Comparison of ENCODE assay signal across 8 cellular contexts in the genomic region with DNA sequence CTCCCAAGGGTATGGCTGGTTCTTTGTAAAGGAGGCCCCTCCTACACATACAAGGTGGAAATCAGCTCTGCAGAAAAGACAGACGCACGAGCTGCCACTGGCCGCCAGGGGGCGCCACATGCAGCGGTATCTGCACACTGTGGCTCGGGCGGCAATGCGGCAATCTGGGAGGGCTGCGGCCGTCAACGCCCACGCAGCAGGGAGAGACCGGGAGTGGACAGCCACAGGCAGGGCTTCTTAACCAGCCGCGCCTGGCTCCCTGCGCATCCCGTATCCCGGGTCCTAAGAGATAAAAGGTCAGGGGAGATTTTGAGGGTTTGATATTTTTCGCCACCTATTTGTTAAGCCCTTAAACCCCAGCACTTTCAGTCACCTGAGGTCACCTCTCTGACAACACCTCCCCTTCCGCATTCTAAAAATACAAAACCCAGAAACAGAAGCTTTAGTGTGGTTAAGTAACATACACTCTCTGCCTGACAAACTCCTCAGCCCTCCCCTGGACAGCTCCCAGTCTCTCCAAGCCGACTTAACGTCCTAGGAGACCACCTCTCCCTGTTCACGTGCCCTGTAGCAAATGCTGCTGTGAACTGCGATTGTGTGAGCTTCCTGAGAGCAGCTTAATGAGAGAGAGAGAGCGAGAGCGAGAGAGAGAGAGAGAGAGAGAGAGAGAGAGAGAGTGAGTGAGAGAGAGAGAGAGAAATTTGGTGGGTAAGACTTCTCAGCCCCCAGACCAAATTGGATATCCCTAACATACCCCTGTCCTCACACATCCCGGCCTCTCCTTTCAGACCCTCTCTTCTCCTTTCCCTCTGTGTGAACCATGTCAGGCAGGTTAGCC. TPM values are rescaled to one million over a fixed set of nuclear protein-coding genes. Genes with fewer than 3 reads are reported as not detected.
A peak's percentile ranks its signal among the peaks of the same experiment; 100 is the strongest.
DNase-seq lines count a peak whose midpoint lies in the region; ATAC-seq and TF ChIP-seq lines count a peak whose summit lies in the region.

No MANE protein-coding gene starts in this region.

- H3K9me3 ChIP-seq in body of pancreas (no peaks in the 10 kb centered on the region), spleen (no peaks in the 10 kb centered on the region)

- no peaks in the 10 kb centered on the region for H3K36me3 ChIP-seq in body of pancreas (replicated peaks in 1 of 2; ENCODE audit: insufficient read depth in 1 of 2, low read depth in 2 of 2)
- H3K36me3 ChIP-seq in spleen, result no peaks in the 10 kb centered on the region

- peak; percentile 84 for ATAC-seq in GM18511 (IDR thresholded peaks at IDR 0.05; ENCODE audit: unreplicated experiment)
- peak; percentile 81 for ATAC-seq in HG03025 (IDR thresholded peaks at IDR 0.05; ENCODE audit: low FRiP score, unreplicated experiment)
- ATAC-seq in body of pancreas, result peak; percentile 84

- H3K27ac ChIP-seq in body of pancreas (peak overlapping the region in 3 of 4 donors; percentile 30 to 60 (median 51)), spleen (peak overlapping the region; percentile 71 to 91 (median 82))

- peak in 2 of 3 donors; percentile 29 to 50 for TF ChIP-seq POLR2A in body of pancreas (IDR thresholded peaks at IDR 0.05)
- peak in 1 of 3 donors; percentile 1 for TF ChIP-seq POLR2A in spleen (IDR thresholded peaks at IDR 0.05)

- H3K4me1 ChIP-seq in body of pancreas, result peaks cover 11% of the 10 kb centered on the region
- H3K4me1 ChIP-seq in spleen, result peaks cover 7 to 38% (median 20%) of the 10 kb centered on the region in 6 donors

- H3K27me3 ChIP-seq in body of pancreas (no peaks in the 10 kb centered on the region), spleen (replicated peaks in 1 of 7) (peaks cover 0 to 26% (median 4%) of the 10 kb centered on the region in 7 donors)

- peak; percentile 86 to 96 (median 90) for TF ChIP-seq CTCF in body of pancreas (IDR thresholded peaks at IDR 0.05)
- peak; percentile 88 to 97 (median 96) for TF ChIP-seq CTCF in spleen (IDR thresholded peaks at IDR 0.05 in 8 of 11, conservative IDR thresholded peaks at IDR 0.05 in 3 of 11)

- intact Hi-C loops in body of pancreas (cut with DNase I), result no loop called here
- intact Hi-C loops in spleen (cut with DNase I; ENCODE audit: low total_unique reads), result loop anchor here (10.0 kb wide), 3 partner anchors 55 to 95 kb away; partner anchors contain the start of gene KCNA3

- WGBS in body of pancreas, 2 donors, result 6% methylated on average over 26 to 27 of the region's 27 CpGs
- 4 to 8% (median 4%) methylated on average over 18 to 27 of the region's 27 CpGs for WGBS in spleen, 5 donors

- DNase-seq in A172 (ENCODE audit: low spot score), result peak; percentile 70
- peak; percentile 59 for DNase-seq in NCI-H2029 treated with DMSO at 0.1 percent for 48 hours (lab: John Stamatoyannopoulos, UW)
- peak; percentile 79 for DNase-seq in UCSD-AML1 (lab: John Stamatoyannopoulos, UW; ENCODE audit: unreplicated experiment)
- peak; percentile 79 to 89 (median 86) for DNase-seq in body of pancreas
- DNase-seq in spleen, result peak; percentile 98

- H3K4me3 ChIP-seq in body of pancreas (no peak overlapping the region), iPS-11a (ENCODE audit: low read depth, low read length) (peak overlapping the region; percentile 6), spleen (peak overlapping the region in 7 of 8 donors; percentile 29 to 75 (median 40))

RNA-seq across cellular contexts. Expression of gene KCNA2, which starts 13.5 kb away (rescaled TPM):
- 0.02 TPM in 1 of 2 replicates, not detected in the other for total RNA-seq in A172 (2014; rRNA removed; shearing (Covaris generic))
- 1 to 10 TPM; 1.3 TPM for total RNA-seq in body of pancreas
- total RNA-seq in spleen, result 1 to 10 TPM in 5 of 7 donors, under 1 TPM in 2; 0.65 to 2.6 (median 1.4) TPM
- polyA plus RNA-seq in spleen, result under 1 TPM; 0.09 to 0.13 (median 0.11) TPM

RNA-seq across cellular contexts. Expression of gene KCNA3, which starts 55.1 kb away (rescaled TPM):
- not detected in 2 replicates for total RNA-seq in A172 (2014; rRNA removed; shearing (Covaris generic))
- total RNA-seq in body of pancreas (1 to 10 TPM; 1.3 to 2.3 TPM), spleen (10 to 100 TPM; 20.4 to 45.8 (median 28.4) TPM)
- 1 to 10 TPM in 1 of 3 donors, under 1 TPM in 2; 0.30 to 1.4 (median 0.96) TPM for polyA plus RNA-seq in spleen

Comparison
In these comparisons a context has a peak if more than half of its experiments do, and no peak if none do; other contexts are left out.
1. H3K4me3 ChIP-seq: peak in iPS-11a (single experiment) and spleen (7 of 8); none in body of pancreas (0 of 2).
2. RNA of gene KCNA3, which starts 55.1 kb away (total RNA-seq): 20.4 to 45.8 TPM in spleen; 1.3 to 2.3 TPM in body of pancreas and not detected in A172; every median in the first group is over 4 times any median in the second.
3. Peak in every context shown above with its lines, with median percentiles within 50 percentile points of each other: DNase-seq and ATAC-seq.